ENCODE assay signal across 8 cellular contexts in genomic region chr6:29926081-29926794, GRCh38. TPM values are rescaled to one million over a fixed set of nuclear protein-coding genes. Genes with fewer than 3 reads are reported as not detected.
DNase-seq lines count a peak whose midpoint lies in the region; ATAC-seq, FAIRE-seq and TF ChIP-seq lines count a peak whose summit lies in the region.

No MANE protein-coding gene starts in this region.

- TF ChIP-seq POLR2A in H54 (IDR thresholded peaks at IDR 0.05; ENCODE audit: low read depth, low read length) = no peak

- H3K27me3 ChIP-seq in right atrium auricular region (no peaks in the 10 kb centered on the region), NT2/D1 (ENCODE audit: insufficient read depth, insufficient read length) (peaks cover 5% of the 10 kb centered on the region)

- H3K36me3 Mint-ChIP-seq in memory B cell = no peaks in the 10 kb centered on the region

- no peak for TF ChIP-seq CTCF in right atrium auricular region (IDR thresholded peaks at IDR 0.05)

- H3K9me3 ChIP-seq in right atrium auricular region = no peaks in the 10 kb centered on the region
- no peaks in the 10 kb centered on the region for H3K9me3 ChIP-seq in NT2/D1 (ENCODE audit: insufficient read depth, low read length)

- H3K27me3 Mint-ChIP-seq in memory B cell = no peaks in the 10 kb centered on the region

- peaks cover 16% of the 10 kb centered on the region for H3K4me1 Mint-ChIP-seq in memory B cell

- ATAC-seq in Right ventricle myocardium superior (ENCODE audit: poor library complexity) (peak; percentile 69), memory B cell (ENCODE audit: low read depth) (peak; percentile 37)

- FAIRE-seq in H54 (lab: Jason Lieb, UNC) = no peak

- peak overlapping the region; percentile 97 for H3K27ac Mint-ChIP-seq in memory B cell

- H3K4me3 Mint-ChIP-seq in memory B cell = peak overlapping the region; percentile 95

- no peaks in the 10 kb centered on the region for H3K9me3 Mint-ChIP-seq in memory B cell

- H3K4me3 ChIP-seq in right atrium auricular region (peak overlapping the region in 1 of 2 donors; percentile 69), NT2/D1 (ENCODE audit: insufficient read length, low read depth) (peak overlapping the region; percentile 60)

- H3K27ac ChIP-seq in right atrium auricular region = peak overlapping the region in 1 of 2 donors; percentile 80

- peak; percentile 47 for DNase-seq in Right ventricle myocardium superior
- no peak for DNase-seq in right atrium auricular region (ENCODE audit: low spot score)
- no peak for DNase-seq in NT2/D1 (ENCODE audit: low read depth, low spot score)
- DNase-seq in cerebellum (ENCODE audit: low spot score) = peak; percentile 10
- DNase-seq in memory B cell (ENCODE audit: low spot score in 2 of 2) = peak in 1 of 2 donors; percentile 23
- no peak for DNase-seq in NOMO-1 treated with DMSO at 0.1 percent for 48 hours (lab: John Stamatoyannopoulos, UW; ENCODE audit: unreplicated experiment)
- DNase-seq in NCI-H524 treated with DMSO at 0.1 percent for 48 hours (lab: John Stamatoyannopoulos, UW) = no peak
- DNase-seq in H54 (ENCODE audit: insufficient read length, low spot score) = no peak

- H3K4me1 ChIP-seq in right atrium auricular region (no peaks in the 10 kb centered on the region), NT2/D1 (ENCODE audit: insufficient read depth, insufficient read length) (no peaks in the 10 kb centered on the region)

- H3K9ac ChIP-seq in NT2/D1 (ENCODE audit: insufficient read length, low read depth) = peak overlapping the region; percentile 70

- intact Hi-C loops in Right ventricle myocardium superior (cut with DNase I) = loop anchor here (10.0 kb wide), 1 partner anchor 49 kb away; no protein-coding TSS in a partner anchor

- H3K36me3 ChIP-seq in right atrium auricular region = no peaks in the 10 kb centered on the region
- no peaks in the 10 kb centered on the region for H3K36me3 ChIP-seq in NT2/D1 (ENCODE audit: insufficient read depth, insufficient read length, low read length)

RNA-seq across cellular contexts. Expression of gene HLA-A, which starts 16.1 kb away (rescaled TPM):
- total RNA-seq in Right ventricle myocardium superior = 222 TPM
- 100 to 1,000 TPM; 272 to 536 TPM for total RNA-seq in right atrium auricular region
- 38.9 TPM for total RNA-seq in cerebellum

Comparison
In these comparisons a context has a peak if more than half of its experiments do, and no peak if none do; other contexts are left out.
1. DNase-seq: peak in Right ventricle myocardium superior (single experiment) and cerebellum (single experiment); none in right atrium auricular region (single experiment), NT2/D1 (single experiment), NOMO-1 treated with DMSO at 0.1 percent for 48 hours (single experiment), NCI-H524 treated with DMSO at 0.1 percent for 48 hours (single experiment) and H54 (single experiment).